1 cellular context compared by ENCODE assay signal in the genomic region with DNA sequence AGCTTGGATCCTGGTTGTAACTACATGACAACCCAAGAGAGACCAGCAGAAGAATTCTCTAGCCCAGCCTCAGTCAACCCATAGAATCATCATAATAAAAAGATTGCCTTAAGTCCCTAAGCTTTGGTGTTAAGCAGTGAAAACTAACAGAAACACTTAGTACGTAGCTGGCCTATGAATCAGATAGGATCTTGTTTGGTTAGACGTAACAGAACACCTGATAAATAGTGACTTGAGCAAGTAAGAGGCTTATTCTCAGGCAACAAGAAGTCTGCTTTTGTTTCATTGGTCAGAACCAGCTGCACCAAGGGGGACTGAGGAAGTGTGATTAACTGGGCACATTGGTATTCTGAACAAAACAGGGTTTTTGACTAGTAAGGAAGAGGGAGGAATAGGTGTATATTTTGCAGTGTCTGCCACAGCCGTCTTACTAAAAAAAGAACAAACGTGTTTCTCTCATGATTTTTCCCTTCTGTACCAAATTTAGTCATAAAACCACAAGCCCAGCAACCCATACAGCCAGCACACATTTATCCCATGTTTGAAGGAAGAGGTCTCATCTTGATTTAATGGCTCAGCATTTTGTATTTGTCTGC.
TF ChIP-seq lines count a peak whose summit lies in the region.

No MANE protein-coding gene starts in this region.

TF ChIP-seq in IMR-90, 13 proteins besides CTCF, POLR2A, EP300 and RAD21:
- TF ChIP-seq SMC3 (IDR thresholded peaks at IDR 0.05; ENCODE audit: low read depth, low read length) = no peak
- TF ChIP-seq MAFK (IDR thresholded peaks at IDR 0.05; ENCODE audit: low read depth, low read length) = no peak
- no peak for TF ChIP-seq MAZ (IDR thresholded peaks at IDR 0.05; ENCODE audit: borderline replicate concordance, low read depth, low read length)
- no peak for TF ChIP-seq MXI1 (IDR thresholded peaks at IDR 0.05; ENCODE audit: borderline replicate concordance, low read depth, low read length)
- TF ChIP-seq CEBPB (IDR thresholded peaks at IDR 0.05; ENCODE audit: low read depth, low read length) = no peak
- TF ChIP-seq, protein P1, sequence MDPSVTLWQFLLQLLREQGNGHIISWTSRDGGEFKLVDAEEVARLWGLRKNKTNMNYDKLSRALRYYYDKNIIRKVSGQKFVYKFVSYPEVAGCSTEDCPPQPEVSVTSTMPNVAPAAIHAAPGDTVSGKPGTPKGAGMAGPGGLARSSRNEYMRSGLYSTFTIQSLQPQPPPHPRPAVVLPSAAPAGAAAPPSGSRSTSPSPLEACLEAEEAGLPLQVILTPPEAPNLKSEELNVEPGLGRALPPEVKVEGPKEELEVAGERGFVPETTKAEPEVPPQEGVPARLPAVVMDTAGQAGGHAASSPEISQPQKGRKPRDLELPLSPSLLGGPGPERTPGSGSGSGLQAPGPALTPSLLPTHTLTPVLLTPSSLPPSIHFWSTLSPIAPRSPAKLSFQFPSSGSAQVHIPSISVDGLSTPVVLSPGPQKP (IDR thresholded peaks at IDR 0.05; ENCODE audit: borderline replicate concordance, low read depth, low read length) = no peak
- no peak for TF ChIP-seq NFE2L2 (IDR thresholded peaks at IDR 0.05; ENCODE audit: low read depth, low read length)
TF ChIP-seq in IMR-90: peak in this region for 0.
